Comparison of ENCODE assay signal across 9 cellular contexts in the genomic region with DNA sequence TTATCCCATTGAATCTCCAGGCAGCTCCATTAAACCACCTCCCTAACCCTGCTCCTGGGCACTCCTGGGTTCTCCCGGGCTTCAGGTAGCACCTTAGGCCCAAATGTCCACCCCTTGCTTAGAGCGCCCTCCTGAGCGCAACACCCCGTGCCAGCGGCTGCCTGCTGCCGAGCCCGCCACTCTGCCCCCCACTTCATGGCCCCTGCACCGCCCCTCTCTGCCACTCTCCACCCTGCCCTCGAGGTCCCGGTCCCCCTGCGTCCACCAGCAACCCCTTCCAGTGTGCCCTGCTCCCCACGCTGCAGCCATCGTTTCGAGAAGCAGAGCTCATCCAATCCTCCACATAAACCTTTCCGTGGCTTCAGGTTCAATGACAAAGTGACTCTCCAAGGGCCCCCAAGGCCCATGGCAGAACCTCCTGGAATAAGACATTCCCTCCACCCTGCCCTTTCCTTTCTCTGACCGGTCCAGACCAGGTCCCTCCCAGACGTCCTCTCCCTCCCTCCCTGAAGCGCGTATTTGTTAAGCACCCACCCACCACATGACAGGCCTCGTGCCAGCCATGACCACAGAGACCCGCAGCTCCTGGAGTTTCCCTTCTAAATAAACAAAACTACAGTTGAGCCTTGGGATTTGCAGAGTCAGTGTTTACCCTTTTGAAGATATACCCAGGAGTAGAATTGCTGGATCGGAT.
DNase-seq lines count a peak whose midpoint lies in the region; ATAC-seq and TF ChIP-seq lines count a peak whose summit lies in the region.
"Had no signal": no experiment of that assay in that cellular context is flagged by ENCODE, and none has a peak within 500 bp of the region (broad histone marks: within the 10 kb centered on the region; RNA-seq: fewer than 3 reads in every experiment).

No MANE protein-coding gene starts in this region.

- no peak overlapping the region for H2AFZ ChIP-seq in H9 (ENCODE audit: low read length)

- H3T11ph ChIP-seq in H9 (ENCODE audit: low read length) = no peak overlapping the region

- H3K4me2 ChIP-seq in H9 (ENCODE audit: insufficient read depth, insufficient read length, low read length) = no peak overlapping the region

- no peak overlapping the region for H4K8ac ChIP-seq in H9 (replicated peaks; ENCODE audit: insufficient read length, low read depth, low read length)

- no peaks in the 10 kb centered on the region for H3K4me1 ChIP-seq in H9 (ENCODE audit: insufficient read depth, low read length)
- peaks cover 3% of the 10 kb centered on the region for H3K4me1 ChIP-seq in prostate gland (replicated peaks)

- H3K4me3 Mint-ChIP-seq in H9 = 0 out of 5 replicates have a peak overlapping the region, but pooled peaks of 1 of the 2 experiments have one; percentile 3
- H3K4me3 Mint-ChIP-seq: activated naive CD8-positive, alpha-beta T cell treated with anti-CD3 and anti-CD28 coated beads, Interleukin-2, amount 10 ng/mL, durations not matched to agents 7 days and 5 days had no signal

- H3K23me2 ChIP-seq in H9 (ENCODE audit: insufficient read length, low read depth, low read length, poor library complexity, severe bottlenecking) = no peaks in the 10 kb centered on the region

- H3K27me3 ChIP-seq in H9 (ENCODE audit: insufficient read depth, low read length) (no peaks in the 10 kb centered on the region), prostate gland (replicated peaks; ENCODE audit: insufficient read depth) (no peaks in the 10 kb centered on the region)

- H3K9me3 Mint-ChIP-seq in H9 = no peaks in the 10 kb centered on the region
- H3K9me3 Mint-ChIP-seq: activated naive CD8-positive, alpha-beta T cell treated with anti-CD3 and anti-CD28 coated beads, Interleukin-2, amount 10 ng/mL, durations not matched to agents 7 days and 5 days had no signal

- H3K79me1 ChIP-seq in H9 (ENCODE audit: insufficient read depth, low read depth, low read length, poor library complexity, severe bottlenecking) = no peaks in the 10 kb centered on the region

- H3K9me3 ChIP-seq in H9 (ENCODE audit: control insufficient read depth, low read depth, low read length) (no peaks in the 10 kb centered on the region), prostate gland (no peaks in the 10 kb centered on the region)

- peaks cover 3% of the 10 kb centered on the region; the same call in 1 of the 2 replicates for H3K79me2 ChIP-seq in H9 (ENCODE audit: insufficient read depth, low read length)

- H3K27ac ChIP-seq in H9 (ENCODE audit: insufficient read length, low read depth, low read length) = no peak overlapping the region
- peak overlapping the region; percentile 55 to 67 for H3K27ac ChIP-seq in prostate gland

- no peak overlapping the region for H2BK5ac ChIP-seq in H9 (ENCODE audit: insufficient read length, low read length)

- H3K4ac ChIP-seq in H9 (ENCODE audit: low read depth, low read length) = no peak overlapping the region

- H2BK20ac ChIP-seq in H9 (ENCODE audit: low read depth, low read length, poor library complexity, severe bottlenecking) = no peak overlapping the region

- no peak for ATAC-seq in GM19035 (IDR thresholded peaks at IDR 0.05; ENCODE audit: unreplicated experiment)

- H4K20me1 ChIP-seq in H9 (ENCODE audit: control insufficient read depth, insufficient read depth, insufficient read length) = no peaks in the 10 kb centered on the region

- H2AK5ac ChIP-seq in H9 (ENCODE audit: insufficient read length, low read length) = no peak overlapping the region

- no peak overlapping the region for H3K23ac ChIP-seq in H9 (ENCODE audit: insufficient read length, low read depth, low read length)

- H3K4me1 Mint-ChIP-seq in H9 = peaks cover 16 to 20% of the 10 kb centered on the region in 2 experiments

- no CpG with 5 or more reads among the region's 22 CpGs for WGBS in H9 (ENCODE audit: extremely low coverage, insufficient read length, low lambda C conversion rate)
- WGBS in prostate gland = 56% methylated on average over 22 of the region's 22 CpGs

- DNase-seq in H9 (no peak), SK-MEL-5 (ENCODE audit: low read depth, low spot score) (peak; percentile 93), foreskin melanocyte (peak; percentile 84), prostate gland (ENCODE audit: low spot score) (peak; percentile 47), dedifferentiated amniotic fluid mesenchymal stem cell (ENCODE audit: extremely low spot score) (no peak), GF-D8 (lab: John Stamatoyannopoulos, UW) (no peak)
- no peak for DNase-seq in stimulated activated CD4-positive, alpha-beta T cell treated with anti-CD3 and anti-CD28 coated beads, Interleukin-4, amount 100 ng/mL, for 24 hours
- DNase-seq: activated naive CD8-positive, alpha-beta T cell treated with anti-CD3 and anti-CD28 coated beads, Interleukin-2, amount 10 ng/mL, durations not matched to agents 7 days and 5 days had no signal

- H2BK12ac ChIP-seq in H9 (ENCODE audit: insufficient read length, low read depth, low read length) = no peak overlapping the region

- no peak overlapping the region for H3K56ac ChIP-seq in H9 (ENCODE audit: insufficient read length, low read depth, low read length)

- no peak for TF ChIP-seq POLR2A in prostate gland (IDR thresholded peaks at IDR 0.05)

- H4K5ac ChIP-seq in H9 (ENCODE audit: insufficient read length, low read depth, low read length) = no peak overlapping the region

- H3K14ac ChIP-seq in H9 (ENCODE audit: insufficient read depth, low read length) = no peak overlapping the region

- no peak overlapping the region for H3K18ac ChIP-seq in H9 (ENCODE audit: insufficient read length, low read depth, low read length)

- H3K36me3 Mint-ChIP-seq in H9 (ENCODE audit: insufficient read depth in 1 of 3, low read depth in 3 of 3) = peaks cover 3 to 4% (median 4%) of the 10 kb centered on the region in 3 experiments; a peak in 5 of 7 replicates

- in situ Hi-C loops in SK-MEL-5 (cut with HindIII; ENCODE audit: low pct_unique_long_range_greater_than_20kb, low sequenced_read_pairs) = no loop called here

- no peaks in the 10 kb centered on the region; the same call in 1 of the 2 replicates for H3K27me3 Mint-ChIP-seq in H9 (ENCODE audit: low read depth)
- H3K27me3 Mint-ChIP-seq: activated naive CD8-positive, alpha-beta T cell treated with anti-CD3 and anti-CD28 coated beads, Interleukin-2, amount 10 ng/mL, durations not matched to agents 7 days and 5 days had no signal

- no peak overlapping the region for H2BK120ac ChIP-seq in H9 (ENCODE audit: low read depth, low read length, poor library complexity, severe bottlenecking)

- no peaks in the 10 kb centered on the region for H3K36me3 ChIP-seq in prostate gland

- H3K27ac Mint-ChIP-seq in H9 = peak overlapping the region; percentile 69 to 72 (median 70); a peak in 6 of 7 replicates
- H3K27ac Mint-ChIP-seq: activated naive CD8-positive, alpha-beta T cell treated with anti-CD3 and anti-CD28 coated beads, Interleukin-2, amount 10 ng/mL, durations not matched to agents 7 days and 5 days had no signal

- intact Hi-C loops in prostate gland (cut with DNase I) = no loop called here

- no peak overlapping the region for H4K91ac ChIP-seq in H9 (ENCODE audit: insufficient read length, low read depth, low read length)

- no peak overlapping the region for H3K9ac ChIP-seq in H9 (ENCODE audit: extremely low read depth, insufficient read length, low read length)

- H2BK15ac ChIP-seq in H9 (ENCODE audit: low read depth, low read length) = no peak overlapping the region

- no peak overlapping the region for H3K4me3 ChIP-seq in prostate gland

- TF ChIP-seq CTCF in H9 (conservative IDR thresholded peaks at IDR 0.05) (no peak), prostate gland (IDR thresholded peaks at IDR 0.05) (no peak)

Comparison
In these comparisons a context has a peak if more than half of its experiments do, and no peak if none do; other contexts are left out.
1. DNase-seq: peak in SK-MEL-5 (single experiment), foreskin melanocyte (single experiment) and prostate gland (single experiment); none in H9 (single experiment), dedifferentiated amniotic fluid mesenchymal stem cell (single experiment), stimulated activated CD4-positive, alpha-beta T cell treated with anti-CD3 and anti-CD28 coated beads, Interleukin-4, amount 100 ng/mL, for 24 hours (single experiment) and GF-D8 (single experiment).